Comparison of ENCODE assay signal across 1 cellular context in the genomic region with DNA sequence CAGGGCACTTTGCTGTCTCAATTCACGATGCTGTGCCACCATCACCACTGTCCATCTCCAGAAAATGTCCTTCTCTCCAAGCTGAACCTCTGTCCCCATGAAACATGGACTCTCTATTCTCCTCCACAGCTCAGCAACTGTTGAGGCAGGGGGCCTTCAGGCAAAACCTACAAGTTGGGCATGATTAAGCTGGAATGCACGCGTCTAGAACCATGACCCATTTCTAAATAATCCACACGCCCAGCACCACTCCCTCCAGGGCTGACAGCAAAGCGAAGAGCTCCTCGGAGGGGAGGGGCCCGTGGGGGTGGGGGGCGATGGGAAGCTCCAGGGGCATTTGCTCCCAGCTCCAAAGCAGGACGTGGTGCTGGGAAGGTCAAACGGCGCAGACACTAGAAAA.
TF ChIP-seq lines count a peak whose summit lies in the region.

No MANE protein-coding gene starts in this region.

TF ChIP-seq in HCT116, 20 proteins besides CTCF, POLR2A, EP300 and RAD21 (continued from another document):
- TF ChIP-seq, protein P1, sequence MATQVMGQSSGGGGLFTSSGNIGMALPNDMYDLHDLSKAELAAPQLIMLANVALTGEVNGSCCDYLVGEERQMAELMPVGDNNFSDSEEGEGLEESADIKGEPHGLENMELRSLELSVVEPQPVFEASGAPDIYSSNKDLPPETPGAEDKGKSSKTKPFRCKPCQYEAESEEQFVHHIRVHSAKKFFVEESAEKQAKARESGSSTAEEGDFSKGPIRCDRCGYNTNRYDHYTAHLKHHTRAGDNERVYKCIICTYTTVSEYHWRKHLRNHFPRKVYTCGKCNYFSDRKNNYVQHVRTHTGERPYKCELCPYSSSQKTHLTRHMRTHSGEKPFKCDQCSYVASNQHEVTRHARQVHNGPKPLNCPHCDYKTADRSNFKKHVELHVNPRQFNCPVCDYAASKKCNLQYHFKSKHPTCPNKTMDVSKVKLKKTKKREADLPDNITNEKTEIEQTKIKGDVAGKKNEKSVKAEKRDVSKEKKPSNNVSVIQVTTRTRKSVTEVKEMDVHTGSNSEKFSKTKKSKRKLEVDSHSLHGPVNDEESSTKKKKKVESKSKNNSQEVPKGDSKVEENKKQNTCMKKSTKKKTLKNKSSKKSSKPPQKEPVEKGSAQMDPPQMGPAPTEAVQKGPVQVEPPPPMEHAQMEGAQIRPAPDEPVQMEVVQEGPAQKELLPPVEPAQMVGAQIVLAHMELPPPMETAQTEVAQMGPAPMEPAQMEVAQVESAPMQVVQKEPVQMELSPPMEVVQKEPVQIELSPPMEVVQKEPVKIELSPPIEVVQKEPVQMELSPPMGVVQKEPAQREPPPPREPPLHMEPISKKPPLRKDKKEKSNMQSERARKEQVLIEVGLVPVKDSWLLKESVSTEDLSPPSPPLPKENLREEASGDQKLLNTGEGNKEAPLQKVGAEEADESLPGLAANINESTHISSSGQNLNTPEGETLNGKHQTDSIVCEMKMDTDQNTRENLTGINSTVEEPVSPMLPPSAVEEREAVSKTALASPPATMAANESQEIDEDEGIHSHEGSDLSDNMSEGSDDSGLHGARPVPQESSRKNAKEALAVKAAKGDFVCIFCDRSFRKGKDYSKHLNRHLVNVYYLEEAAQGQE (IDR thresholded peaks at IDR 0.05; ENCODE audit: low read depth), result no peak
